Comparison of ENCODE assay signal across 1 cellular context in genomic region chr1:999797-1000356, GRCh38.
TF ChIP-seq lines count a peak whose summit lies in the region.

A gene with protein sequence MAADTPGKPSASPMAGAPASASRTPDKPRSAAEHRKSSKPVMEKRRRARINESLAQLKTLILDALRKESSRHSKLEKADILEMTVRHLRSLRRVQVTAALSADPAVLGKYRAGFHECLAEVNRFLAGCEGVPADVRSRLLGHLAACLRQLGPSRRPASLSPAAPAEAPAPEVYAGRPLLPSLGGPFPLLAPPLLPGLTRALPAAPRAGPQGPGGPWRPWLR (minus strand): TSS chr1:1000097. CDS start chr1:999973, 124 bp downstream.

TF ChIP-seq in HepG2, 621 proteins besides CTCF, POLR2A, EP300 and RAD21 (continued from another document and continues in another):
- TF ChIP-seq TEAD3 (CRISPR knock-in tag; optimal IDR thresholded peaks at IDR 0.05; ENCODE audit: borderline replicate concordance) (peak; percentile 60), MIER3 (CRISPR knock-in tag; IDR thresholded peaks at IDR 0.05; ENCODE audit: borderline replicate concordance) (no peak), TERF1 (CRISPR knock-in tag; IDR thresholded peaks at IDR 0.05) (no peak), SKIL (CRISPR knock-in tag; IDR thresholded peaks at IDR 0.05; ENCODE audit: borderline replicate concordance) (no peak), TMF1 (CRISPR knock-in tag; IDR thresholded peaks at IDR 0.05; ENCODE audit: low read depth) (peak; percentile 73; the same call in 1 of the 2 replicates), PRDM4 (CRISPR knock-in tag; IDR thresholded peaks at IDR 0.05; ENCODE audit: borderline replicate concordance) (no peak), ZNF207 (IDR thresholded peaks at IDR 0.05; ENCODE audit: borderline replicate concordance) (no peak), PAWR (CRISPR knock-in tag; IDR thresholded peaks at IDR 0.05; ENCODE audit: borderline replicate concordance) (no peak), RBM39 (IDR thresholded peaks at IDR 0.05; ENCODE audit: low read depth, low read length, poor library complexity, severe bottlenecking) (no peak), SP5 (CRISPR knock-in tag; IDR thresholded peaks at IDR 0.05; ENCODE audit: borderline replicate concordance, low read depth) (peak; percentile 55), KDM1A (CRISPR knock-in tag; IDR thresholded peaks at IDR 0.05) (no peak), YEATS4 (CRISPR knock-in tag; IDR thresholded peaks at IDR 0.05; ENCODE audit: borderline replicate concordance) (no peak), FOXP1 (IDR thresholded peaks at IDR 0.05) (no peak), FOXP1 (CRISPR knock-in tag; IDR thresholded peaks at IDR 0.05) (no peak), ZNF296 (CRISPR knock-in tag; conservative IDR thresholded peaks at IDR 0.05) (no peak), KLF15 (CRISPR knock-in tag; IDR thresholded peaks at IDR 0.05; ENCODE audit: borderline replicate concordance) (no peak), NKX3-1 (CRISPR knock-in tag; IDR thresholded peaks at IDR 0.05) (no peak), ZBTB38 (CRISPR knock-in tag; IDR thresholded peaks at IDR 0.05) (no peak), MED13 (CRISPR knock-in tag; IDR thresholded peaks at IDR 0.05) (no peak), GATAD2A (CRISPR knock-in tag; IDR thresholded peaks at IDR 0.05) (no peak), HIC2 (CRISPR knock-in tag; IDR thresholded peaks at IDR 0.05; ENCODE audit: low read depth) (no peak), TFDP1 (CRISPR knock-in tag; IDR thresholded peaks at IDR 0.05; ENCODE audit: borderline replicate concordance) (peak; percentile 83), ZNF562 (CRISPR knock-in tag; IDR thresholded peaks at IDR 0.05; ENCODE audit: borderline replicate concordance) (no peak), ZFP36 (IDR thresholded peaks at IDR 0.05; ENCODE audit: borderline replicate concordance, low read depth, low read length, partially characterized antibody) (no peak), ZNF263 (CRISPR knock-in tag; IDR thresholded peaks at IDR 0.05) (no peak), CBX1 (IDR thresholded peaks at IDR 0.05; ENCODE audit: low read depth) (no peak), SOX13 (IDR thresholded peaks at IDR 0.05) (no peak), SOX13 (CRISPR knock-in tag; conservative IDR thresholded peaks at IDR 0.05 in 1 of 2, IDR thresholded peaks at IDR 0.05 in 1 of 2) (peak in 1 of 2 experiments; percentile 42; a peak in 1 of 4 replicates), ZBTB2 (CRISPR knock-in tag; IDR thresholded peaks at IDR 0.05; ENCODE audit: low read depth) (peak; percentile 98), RELA (CRISPR knock-in tag; IDR thresholded peaks at IDR 0.05) (no peak), IKZF5 (CRISPR knock-in tag; IDR thresholded peaks at IDR 0.05) (no peak), GTF3A (CRISPR knock-in tag; conservative IDR thresholded peaks at IDR 0.05) (no peak), NR2F1 (CRISPR knock-in tag; IDR thresholded peaks at IDR 0.05) (no peak), ZNF446 (CRISPR knock-in tag; IDR thresholded peaks at IDR 0.05) (0 out of 2 replicates have a peak, but pooled peaks have one; percentile 19), HHEX (CRISPR knock-in tag; IDR thresholded peaks at IDR 0.05) (no peak), BHLHE40 (IDR thresholded peaks at IDR 0.05; ENCODE audit: low read length) (peak; percentile 55; the same call in 1 of the 2 replicates), ZNF761 (CRISPR knock-in tag; conservative IDR thresholded peaks at IDR 0.05) (peak; percentile 59; the same call in 1 of the 2 replicates), MBNL3 (CRISPR knock-in tag; conservative IDR thresholded peaks at IDR 0.05) (no peak), NCOR1 (IDR thresholded peaks at IDR 0.05; ENCODE audit: borderline replicate concordance, low read length) (no peak), SP2 (CRISPR knock-in tag; IDR thresholded peaks at IDR 0.05) (no peak), ZFX (CRISPR knock-in tag; IDR thresholded peaks at IDR 0.05; ENCODE audit: low read depth) (peak; percentile 82), SAP130 (CRISPR knock-in tag; IDR thresholded peaks at IDR 0.05; ENCODE audit: low read depth) (0 out of 2 replicates have a peak, but pooled peaks have one; percentile 46), SMARCE1 (IDR thresholded peaks at IDR 0.05; ENCODE audit: borderline replicate concordance) (no peak), HOXA9 (CRISPR knock-in tag; IDR thresholded peaks at IDR 0.05; ENCODE audit: borderline replicate concordance) (no peak; the same call in 1 of the 2 replicates), KDM2A (CRISPR knock-in tag; IDR thresholded peaks at IDR 0.05; ENCODE audit: borderline replicate concordance, low read depth) (no peak), STAG1 (CRISPR knock-in tag; IDR thresholded peaks at IDR 0.05) (no peak), TEAD2 (CRISPR knock-in tag; IDR thresholded peaks at IDR 0.05) (no peak), ZNF230 (CRISPR knock-in tag; IDR thresholded peaks at IDR 0.05) (no peak), ARNTL (CRISPR knock-in tag; IDR thresholded peaks at IDR 0.05) (no peak), SRF (IDR thresholded peaks at IDR 0.05; ENCODE audit: low read depth, low read length) (peak; percentile 9; the same call in 1 of the 2 replicates)
- TF ChIP-seq, protein P1, sequence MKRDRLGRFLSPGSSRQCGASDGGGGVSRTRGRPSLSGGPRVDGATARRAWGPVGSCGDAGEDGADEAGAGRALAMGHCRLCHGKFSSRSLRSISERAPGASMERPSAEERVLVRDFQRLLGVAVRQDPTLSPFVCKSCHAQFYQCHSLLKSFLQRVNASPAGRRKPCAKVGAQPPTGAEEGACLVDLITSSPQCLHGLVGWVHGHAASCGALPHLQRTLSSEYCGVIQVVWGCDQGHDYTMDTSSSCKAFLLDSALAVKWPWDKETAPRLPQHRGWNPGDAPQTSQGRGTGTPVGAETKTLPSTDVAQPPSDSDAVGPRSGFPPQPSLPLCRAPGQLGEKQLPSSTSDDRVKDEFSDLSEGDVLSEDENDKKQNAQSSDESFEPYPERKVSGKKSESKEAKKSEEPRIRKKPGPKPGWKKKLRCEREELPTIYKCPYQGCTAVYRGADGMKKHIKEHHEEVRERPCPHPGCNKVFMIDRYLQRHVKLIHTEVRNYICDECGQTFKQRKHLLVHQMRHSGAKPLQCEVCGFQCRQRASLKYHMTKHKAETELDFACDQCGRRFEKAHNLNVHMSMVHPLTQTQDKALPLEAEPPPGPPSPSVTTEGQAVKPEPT (CRISPR knock-in tag; IDR thresholded peaks at IDR 0.05; ENCODE audit: low read depth): no peak
- TF ChIP-seq, protein P2, sequence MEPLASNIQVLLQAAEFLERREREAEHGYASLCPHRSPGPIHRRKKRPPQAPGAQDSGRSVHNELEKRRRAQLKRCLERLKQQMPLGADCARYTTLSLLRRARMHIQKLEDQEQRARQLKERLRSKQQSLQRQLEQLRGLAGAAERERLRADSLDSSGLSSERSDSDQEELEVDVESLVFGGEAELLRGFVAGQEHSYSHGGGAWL (CRISPR knock-in tag; IDR thresholded peaks at IDR 0.05): no peak
- TF ChIP-seq, protein P3, sequence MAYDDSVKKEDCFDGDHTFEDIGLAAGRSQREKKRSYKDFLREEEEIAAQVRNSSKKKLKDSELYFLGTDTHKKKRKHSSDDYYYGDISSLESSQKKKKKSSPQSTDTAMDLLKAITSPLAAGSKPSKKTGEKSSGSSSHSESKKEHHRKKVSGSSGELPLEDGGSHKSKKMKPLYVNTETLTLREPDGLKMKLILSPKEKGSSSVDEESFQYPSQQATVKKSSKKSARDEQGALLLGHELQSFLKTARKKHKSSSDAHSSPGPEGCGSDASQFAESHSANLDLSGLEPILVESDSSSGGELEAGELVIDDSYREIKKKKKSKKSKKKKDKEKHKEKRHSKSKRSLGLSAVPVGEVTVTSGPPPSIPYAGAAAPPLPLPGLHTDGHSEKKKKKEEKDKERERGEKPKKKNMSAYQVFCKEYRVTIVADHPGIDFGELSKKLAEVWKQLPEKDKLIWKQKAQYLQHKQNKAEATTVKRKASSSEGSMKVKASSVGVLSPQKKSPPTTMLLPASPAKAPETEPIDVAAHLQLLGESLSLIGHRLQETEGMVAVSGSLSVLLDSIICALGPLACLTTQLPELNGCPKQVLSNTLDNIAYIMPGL (CRISPR knock-in tag; IDR thresholded peaks at IDR 0.05; ENCODE audit: borderline replicate concordance in 1 of 2, low read depth in 1 of 2): peak in 1 of 2 experiments; percentile 8; a peak in 1 of 4 replicates
